ENCODE assay signal across 9 cellular contexts in genomic region chr19:34734601-34735103, GRCh38. TPM values are rescaled to one million over a fixed set of nuclear protein-coding genes. Genes with fewer than 3 reads are reported as not detected.
DNase-seq lines count a peak whose midpoint lies in the region; ATAC-seq, FAIRE-seq and TF ChIP-seq lines count a peak whose summit lies in the region.
"Had no signal": no experiment of that assay in that cellular context is flagged by ENCODE, and none has a peak within 500 bp of the region (broad histone marks: within the 10 kb centered on the region; RNA-seq: fewer than 3 reads in every experiment).

No MANE protein-coding gene starts in this region.

- H3K4me1 ChIP-seq in Caco-2 = peaks cover 7% of the 10 kb centered on the region
- peaks cover 0 to 11% (median 2%) of the 10 kb centered on the region in 4 experiments; a peak in 4 of 7 replicates for H3K4me1 ChIP-seq in H1 (replicated peaks in 1 of 4; ENCODE audit: control insufficient read depth in 3 of 4, insufficient read depth in 4 of 4, low read length in 3 of 4)
- peaks cover 0 to 7% of the 10 kb centered on the region in 2 donors for H3K4me1 ChIP-seq in neuronal stem cell (ENCODE audit: control insufficient read depth in 2 of 2, insufficient read depth in 1 of 2, low read depth in 1 of 2, low read length in 2 of 2)

- TF ChIP-seq EP300 in H1 (IDR thresholded peaks at IDR 0.05; ENCODE audit: borderline replicate concordance in 1 of 2, low read depth in 2 of 2, low read length in 2 of 2) = no peak

- H3K18ac ChIP-seq in H1 (ENCODE audit: extremely low read depth, low read length) (no peak overlapping the region), neuronal stem cell (ENCODE audit: low read length) (no peak overlapping the region)

- no peak overlapping the region for H2BK15ac ChIP-seq in H1 (ENCODE audit: low read length)
- H2BK15ac ChIP-seq in neuronal stem cell (ENCODE audit: low read length) = no peak overlapping the region

- H4K8ac ChIP-seq in H1 (ENCODE audit: extremely low read depth, insufficient read depth, low read length) = no peak overlapping the region
- H4K8ac ChIP-seq in neuronal stem cell (ENCODE audit: low read depth, low read length) = no peak overlapping the region

- H3K27ac Mint-ChIP-seq in Caco-2 (ENCODE audit: unreplicated experiment) = peak overlapping the region; percentile 74

- H3K9ac ChIP-seq in H1 (replicated peaks in 1 of 4; ENCODE audit: extremely low read depth in 1 of 4, low read depth in 3 of 4, low read length in 3 of 4) (peak overlapping the region; percentile 44 to 89 (median 67)), neuronal stem cell (ENCODE audit: low read depth, low read length, poor library complexity) (peak overlapping the region; percentile 96)

- no peak overlapping the region; the same call in 1 of the 2 replicates for H2BK12ac ChIP-seq in H1 (ENCODE audit: low read depth, low read length)
- no peak overlapping the region for H2BK12ac ChIP-seq in neuronal stem cell (ENCODE audit: low read length)

- H3K14ac ChIP-seq in H1 (ENCODE audit: insufficient read length) = no peak overlapping the region
- no peak overlapping the region for H3K14ac ChIP-seq in neuronal stem cell (ENCODE audit: low read length)

- H3K23ac ChIP-seq in H1 (ENCODE audit: insufficient read length) (no peak overlapping the region), neuronal stem cell (ENCODE audit: low read depth, low read length, poor library complexity) (no peak overlapping the region)

- H4K91ac ChIP-seq in H1 (replicated peaks; ENCODE audit: insufficient read length, low read length) (no peak overlapping the region), neuronal stem cell (ENCODE audit: low read depth, low read length, poor library complexity) (no peak overlapping the region)

- DNase-seq in Caco-2 = peak; percentile 13 to 42
- peak; percentile 66 for DNase-seq in NCI-H748 (lab: John Stamatoyannopoulos, UW; ENCODE audit: unreplicated experiment)
- DNase-seq in H1 (ENCODE audit: low read depth in 1 of 2, low spot score in 2 of 2) = no peak
- DNase-seq in neuronal stem cell (ENCODE audit: low spot score) = no peak
- no peak for DNase-seq in HUDEP-2 (lab: John Stamatoyannopoulos, UW; ENCODE audit: unreplicated experiment in 76 of 76)
- no peak for DNase-seq in ureter (ENCODE audit: low spot score)

- H3K27me3 ChIP-seq in Caco-2 (replicated peaks; ENCODE audit: control insufficient read depth, insufficient read depth, low read length) = no peaks in the 10 kb centered on the region
- no peaks in the 10 kb centered on the region for H3K27me3 ChIP-seq in H1 (replicated peaks in 1 of 4; ENCODE audit: control insufficient read depth in 3 of 4, extremely low read depth in 1 of 4, insufficient read depth in 3 of 4, low read length in 3 of 4)
- no peaks in the 10 kb centered on the region for H3K27me3 ChIP-seq in neuronal stem cell (ENCODE audit: control insufficient read depth in 3 of 3, insufficient read depth in 3 of 3, low read depth in 1 of 3, low read length in 3 of 3)

- H3K36me3 ChIP-seq in Caco-2 (ENCODE audit: control insufficient read depth, insufficient read depth, low read length) = no peaks in the 10 kb centered on the region; the same call in 1 of the 2 replicates
- peaks cover 0 to 8% (median 1%) of the 10 kb centered on the region in 4 experiments; a peak in 4 of 8 replicates for H3K36me3 ChIP-seq in H1 (ENCODE audit: control insufficient read depth in 2 of 4, insufficient read depth in 4 of 4, low read length in 3 of 4)
- peaks cover 3 to 26% of the 10 kb centered on the region in 2 donors for H3K36me3 ChIP-seq in neuronal stem cell (replicated peaks in 1 of 2; ENCODE audit: control insufficient read depth in 2 of 2, insufficient read depth in 2 of 2, low read length in 2 of 2)

- peaks cover 9% of the 10 kb centered on the region for H3K9me3 Mint-ChIP-seq in Caco-2 (ENCODE audit: unreplicated experiment)

- H3K9me3 ChIP-seq in Caco-2 (0 out of 2 replicates have a peak, but pooled peaks cover 4% of the 10 kb centered on the region), H1 (ENCODE audit: insufficient read depth in 2 of 2, low read depth in 1 of 2, low read length in 1 of 2) (0 out of 4 replicates have a peak, but pooled peaks cover 0 to 2% of the 10 kb centered on the region in 2 experiments), neuronal stem cell (replicated peaks in 1 of 2; ENCODE audit: control insufficient read depth in 2 of 2, insufficient read depth in 1 of 2, low read depth in 1 of 2, low read length in 2 of 2) (peaks cover 7 to 30% of the 10 kb centered on the region in 2 donors)

- no peak for FAIRE-seq in H1 (lab: Jason Lieb, UNC)

- H3K79me1 ChIP-seq in H1 (ENCODE audit: low read depth, low read length) (no peaks in the 10 kb centered on the region), neuronal stem cell (ENCODE audit: low read depth, low read length) (no peaks in the 10 kb centered on the region)

- no peak overlapping the region for H3K56ac ChIP-seq in H1 (replicated peaks; ENCODE audit: insufficient read length, low read depth, low read length)

- H3K4ac ChIP-seq in H1 (replicated peaks; ENCODE audit: insufficient read length, low read depth, low read length) (no peak overlapping the region), neuronal stem cell (ENCODE audit: low read length) (no peak overlapping the region)

- intact Hi-C loops in Caco-2 (cut with micrococcal nuclease; ENCODE audit: unreplicated experiment) = loop anchor here (1.0 kb wide), 1 partner anchor 39 kb away; the partner anchor contains the start of gene ZNF599

- 30% methylated on average over 11 of the region's 11 CpGs; no CpG with 5 or more reads in 1 of the 2 experiments for WGBS in H1 (ENCODE audit: extremely low coverage in 1 of 2, insufficient coverage in 1 of 2, insufficient read length in 1 of 2, insufficient replicate concordance in 2 of 2, low coverage in 1 of 2, low lambda C conversion rate in 2 of 2, missing lambda C conversion rate in 1 of 2), 2 experiments
- WGBS in neuronal stem cell (ENCODE audit: extremely low coverage in 2 of 2, insufficient read length in 2 of 2, insufficient replicate concordance in 1 of 2), 2 donors = no CpG with 5 or more reads among the region's 11 CpGs

- ATAC-seq in HG02571 (IDR thresholded peaks at IDR 0.05; ENCODE audit: unreplicated experiment) (no peak), GM18868 (IDR thresholded peaks at IDR 0.05; ENCODE audit: unreplicated experiment) (no peak)

- H3K4me3 Mint-ChIP-seq in Caco-2 (ENCODE audit: unreplicated experiment) = peak overlapping the region; percentile 72

- CTCF ChIA-PET in Caco-2 (lab: Charles Lee) (no interaction called here), H1 (lab: Charles Lee; ENCODE audit: partially characterized antibody) (interaction anchor here (0.6 kb wide), 1 partner anchor 309 kb away, joined by 3 read pairs; no protein-coding TSS in a partner anchor)

- no peaks in the 10 kb centered on the region for H3K79me2 ChIP-seq in H1 (ENCODE audit: control insufficient read depth in 1 of 2, insufficient read depth in 2 of 2, low read length in 2 of 2)

- H2BK20ac ChIP-seq in H1 (ENCODE audit: low read length) = no peak overlapping the region

- H3K27ac ChIP-seq in H1 (ENCODE audit: low read depth, low read length) (peak overlapping the region; percentile 81; the same call in 1 of the 2 replicates), neuronal stem cell (replicated peaks; ENCODE audit: low read length) (peak overlapping the region; percentile 95)

- H3K36me3 Mint-ChIP-seq in Caco-2 (ENCODE audit: insufficient read depth, unreplicated experiment) = peaks cover 24% of the 10 kb centered on the region

- no peak overlapping the region for H2BK120ac ChIP-seq in H1 (replicated peaks; ENCODE audit: low read depth, low read length)
- no peak overlapping the region for H2BK120ac ChIP-seq in neuronal stem cell (ENCODE audit: low read depth, low read length)

- no peaks in the 10 kb centered on the region for H4K20me1 ChIP-seq in H1 (replicated peaks in 1 of 2; ENCODE audit: control insufficient read depth in 1 of 2, insufficient read depth in 2 of 2, low read length in 2 of 2)

- H3K4me2 ChIP-seq in H1 (ENCODE audit: insufficient read depth in 1 of 2, low read depth in 2 of 2, low read length in 2 of 2) (peak overlapping the region; percentile 92 to 97), neuronal stem cell (ENCODE audit: insufficient read depth, low read length, poor library complexity, severe bottlenecking) (peak overlapping the region; percentile 55)

- H2BK5ac ChIP-seq in H1 (ENCODE audit: low read depth, low read length) = peak overlapping the region; percentile 69; the same call in 1 of the 2 replicates
- H2BK5ac ChIP-seq in neuronal stem cell (ENCODE audit: low read length) = no peak overlapping the region

- H2AFZ ChIP-seq in H1 (ENCODE audit: low read length) = peak overlapping the region; percentile 74
- peak overlapping the region; percentile 95 for H2AFZ ChIP-seq in neuronal stem cell (ENCODE audit: low read length)

- TSS peak; percentile 49 for BruUV-seq in Caco-2 (replicated peaks; lab: Mats Ljungman, UMichigan)

- no peaks in the 10 kb centered on the region for H3K27me3 Mint-ChIP-seq in Caco-2 (ENCODE audit: insufficient read depth, unreplicated experiment)

- H3K4me3 ChIP-seq in Caco-2 (ENCODE audit: low read depth, low read length) (peak overlapping the region; percentile 62), H1 (ENCODE audit: extremely low read depth in 1 of 4, insufficient read depth in 2 of 4, low read depth in 3 of 4, low read length in 4 of 4) (peak overlapping the region; percentile 87 to 98 (median 93)), neuronal stem cell (ENCODE audit: low read length in 2 of 2) (peak overlapping the region; percentile 80 to 91)

- 0 out of 2 replicates have a peak, but pooled peaks cover 5% of the 10 kb centered on the region for H3K23me2 ChIP-seq in H1 (ENCODE audit: low read depth, low read length)

- TF ChIP-seq CTCF in Caco-2 (IDR thresholded peaks at IDR 0.05; ENCODE audit: insufficient read depth in 1 of 2, low read depth in 1 of 2, low read length in 1 of 2, severe bottlenecking in 1 of 2, unreplicated experiment in 1 of 2) = no peak
- TF ChIP-seq CTCF in H1 (IDR thresholded peaks at IDR 0.05; ENCODE audit: control extremely low read depth in 1 of 3, insufficient read depth in 1 of 3, low read depth in 1 of 3, low read length in 3 of 3) = no peak

- TF ChIP-seq POLR2A in H1 (IDR thresholded peaks at IDR 0.05; ENCODE audit: control extremely low read depth in 1 of 2, low read depth in 2 of 2, low read length in 2 of 2) = no peak

- no peak for TF ChIP-seq RAD21 in H1 (IDR thresholded peaks at IDR 0.05 in 1 of 2, conservative IDR thresholded peaks at IDR 0.05 in 1 of 2; ENCODE audit: low read depth in 2 of 2, low read length in 2 of 2)

- POLR2A ChIA-PET in Caco-2 (lab: Charles Lee) (no interaction called here), H1 (lab: Charles Lee; ENCODE audit: partially characterized antibody) (interaction anchor here (1.0 kb wide), 1 partner anchor 57 kb away, joined by 3 read pairs; the partner anchor contains the start of gene ZNF302)

- H4K5ac ChIP-seq in H1 (ENCODE audit: insufficient read length, low read depth, low read length) = no peak overlapping the region

- peaks cover 10% of the 10 kb centered on the region for H3K4me1 Mint-ChIP-seq in Caco-2 (ENCODE audit: low read depth, unreplicated experiment)

- H2AK5ac ChIP-seq in H1 (ENCODE audit: low read depth, low read length) = no peak overlapping the region
- H2AK5ac ChIP-seq in neuronal stem cell (ENCODE audit: low read depth, low read length) = no peak overlapping the region

RNA-seq across cellular contexts. Expression of gene ZNF181, which starts 0.6 kb away (rescaled TPM):
- 5.4 and 6.2 TPM in 2 replicates for total RNA-seq in Caco-2 (2022)
- total RNA-seq in H1 (2021; fragmentation: NEBNext Ultra II Directional; extraction: Animal tissue kit (Norgen Biotek cat#: 25700)) = 7.5 and 8.0 TPM in 2 replicates
- 2.1 and 2.8 TPM in 2 replicates for polyA plus RNA-seq in H1 (2011; rRNA removed)
- 7.0 TPM for polyA plus RNA-seq in H1 (2011; cell fraction: cytosol; rRNA removed)
- polyA plus RNA-seq in H1 (2011; cell fraction: nucleus; rRNA removed) = 5.1 TPM
- 4.8 to 5.2 TPM (median 5.1 TPM) in 4 replicates for polyA plus RNA-seq in H1 (2012, experiment 1 of 2)
- polyA plus RNA-seq in H1 (2012, experiment 2 of 2) = 0.21 TPM
- 5.7 TPM for polyA plus RNA-seq in H1 (2013, experiment 1 of 2)
- 4.9 TPM for polyA plus RNA-seq in H1 (2013, experiment 2 of 2)
- 3.7 and 7.7 TPM in 2 replicates for polyA minus RNA-seq in H1 (2011; rRNA and poly(A)+ RNA removed)
- polyA minus RNA-seq in H1 (2011; cell fraction: cytosol; rRNA and poly(A)+ RNA removed) = 3.2 TPM
- polyA minus RNA-seq in H1 (2011; cell fraction: nucleus; rRNA and poly(A)+ RNA removed) = 14.9 TPM
- polyA plus RNA-seq in neuronal stem cell (2013, experiment 1 of 2) = 8.5 TPM
- 8.0 TPM for polyA plus RNA-seq in neuronal stem cell (2013, experiment 2 of 2)
- 12.2 TPM for total RNA-seq in ureter

RNA-seq across cellular contexts. Expression of gene ZNF599, which starts 38.4 kb away (rescaled TPM):
- total RNA-seq in Caco-2 (2022) = 5.0 and 6.8 TPM in 2 replicates
- total RNA-seq in H1 (2021; fragmentation: NEBNext Ultra II Directional; extraction: Animal tissue kit (Norgen Biotek cat#: 25700)) = 3.8 and 4.8 TPM in 2 replicates
- polyA plus RNA-seq in H1 (2011; rRNA removed) = 5.4 and 6.5 TPM in 2 replicates
- polyA plus RNA-seq in H1 (2011; cell fraction: cytosol; rRNA removed) = 4.7 TPM
- polyA plus RNA-seq in H1 (2011; cell fraction: nucleus; rRNA removed) = 4.8 TPM
- 2.9 to 3.9 TPM (median 3.3 TPM) in 4 replicates for polyA plus RNA-seq in H1 (2012, experiment 1 of 2)
- 2.5 TPM for polyA plus RNA-seq in H1 (2012, experiment 2 of 2)
- polyA plus RNA-seq in H1 (2013, experiment 1 of 2) = 3.3 TPM
- 2.4 TPM for polyA plus RNA-seq in H1 (2013, experiment 2 of 2)
- 1.5 and 2.0 TPM in 2 replicates for polyA minus RNA-seq in H1 (2011; rRNA and poly(A)+ RNA removed)
- 1.7 TPM for polyA minus RNA-seq in H1 (2011; cell fraction: cytosol; rRNA and poly(A)+ RNA removed)
- polyA minus RNA-seq in H1 (2011; cell fraction: nucleus; rRNA and poly(A)+ RNA removed) = 3.8 TPM
- 5.9 TPM for polyA plus RNA-seq in neuronal stem cell (2013, experiment 1 of 2)
- 5.4 TPM for polyA plus RNA-seq in neuronal stem cell (2013, experiment 2 of 2)
- 7.3 TPM for total RNA-seq in ureter

RNA-seq across cellular contexts. Expression of gene ZNF302, which starts 57.2 kb away (rescaled TPM):
- 28.1 and 30.1 TPM in 2 replicates for total RNA-seq in Caco-2 (2022)
- total RNA-seq in H1 (2021; fragmentation: NEBNext Ultra II Directional; extraction: Animal tissue kit (Norgen Biotek cat#: 25700)) = 17.0 and 20.4 TPM in 2 replicates
- polyA plus RNA-seq in H1 (2011; rRNA removed) = 9.1 and 10.9 TPM in 2 replicates
- 14.1 TPM for polyA plus RNA-seq in H1 (2011; cell fraction: cytosol; rRNA removed)
- 19.0 TPM for polyA plus RNA-seq in H1 (2011; cell fraction: nucleus; rRNA removed)
- polyA plus RNA-seq in H1 (2012, experiment 1 of 2) = 10.9 to 19.6 TPM (median 11.2 TPM) in 4 replicates
- 1.0 TPM for polyA plus RNA-seq in H1 (2012, experiment 2 of 2)
- polyA plus RNA-seq in H1 (2013, experiment 1 of 2) = 16.5 TPM
- 14.4 TPM for polyA plus RNA-seq in H1 (2013, experiment 2 of 2)
- polyA minus RNA-seq in H1 (2011; rRNA and poly(A)+ RNA removed) = 13.2 and 14.7 TPM in 2 replicates
- 10.9 TPM for polyA minus RNA-seq in H1 (2011; cell fraction: cytosol; rRNA and poly(A)+ RNA removed)
- 37.1 TPM for polyA minus RNA-seq in H1 (2011; cell fraction: nucleus; rRNA and poly(A)+ RNA removed)
- 27.5 TPM for polyA plus RNA-seq in neuronal stem cell (2013, experiment 1 of 2)
- 28.6 TPM for polyA plus RNA-seq in neuronal stem cell (2013, experiment 2 of 2)
- 41.1 TPM for total RNA-seq in ureter

RNA-seq across cellular contexts. Expression of gene SCGB2B2, which starts 57.7 kb away (rescaled TPM):
- total RNA-seq in Caco-2 (2022) = 0.72 and 1.00 TPM in 2 replicates
- not detected in 2 replicates for total RNA-seq in H1 (2021; fragmentation: NEBNext Ultra II Directional; extraction: Animal tissue kit (Norgen Biotek cat#: 25700))
- polyA plus RNA-seq in H1 (2011; rRNA removed) = 0.09 and 0.19 TPM in 2 replicates
- 0.04 TPM for polyA plus RNA-seq in H1 (2011; cell fraction: cytosol; rRNA removed)
- 0.63 TPM for polyA plus RNA-seq in H1 (2011; cell fraction: nucleus; rRNA removed)
- 0.32 TPM in 1 of 4 replicates, not detected in the others for polyA plus RNA-seq in H1 (2012, experiment 1 of 2)
- polyA plus RNA-seq in H1 (2012, experiment 2 of 2) = not detected
- polyA plus RNA-seq in H1 (2013, experiment 1 of 2) = 0.02 TPM
- not detected for polyA plus RNA-seq in H1 (2013, experiment 2 of 2)
- 0.20 and 0.82 TPM in 2 replicates for polyA minus RNA-seq in H1 (2011; rRNA and poly(A)+ RNA removed)
- polyA minus RNA-seq in H1 (2011; cell fraction: cytosol; rRNA and poly(A)+ RNA removed) = not detected
- polyA minus RNA-seq in H1 (2011; cell fraction: nucleus; rRNA and poly(A)+ RNA removed) = 0.40 TPM
- polyA plus RNA-seq in neuronal stem cell (2013, experiment 1 of 2) = 0.06 TPM
- polyA plus RNA-seq in neuronal stem cell (2013, experiment 2 of 2) = 0.03 TPM
- 3.4 TPM for total RNA-seq in ureter
- total RNA-seq: HT1080 had no signal

Comparison
In these comparisons a context has a peak if more than half of its experiments do, and no peak if none do; other contexts are left out.
1. DNase-seq: peak in Caco-2 (2 of 2) and NCI-H748 (single experiment); none in H1 (0 of 2), neuronal stem cell (single experiment), HUDEP-2 (0 of 76) and ureter (single experiment).
2. Peak in every context shown above with its lines, with median percentiles within 50 percentile points of each other: H3K4me3 ChIP-seq.